ENCODE assay signal across 1 cellular context in genomic region chr2:102059151-102059550, GRCh38.
TF ChIP-seq lines count a peak whose summit lies in the region.

No MANE protein-coding gene starts in this region.

TF ChIP-seq in HepG2, 621 proteins besides CTCF, POLR2A, EP300 and RAD21 (continued from another document and continues in another):
- no peak for TF ChIP-seq KIAA2018 (CRISPR knock-in tag; IDR thresholded peaks at IDR 0.05; ENCODE audit: borderline replicate concordance)
- TF ChIP-seq ZNF510 (CRISPR knock-in tag; IDR thresholded peaks at IDR 0.05; ENCODE audit: low read depth), result 0 out of 2 replicates have a peak, but pooled peaks have one; percentile 52
- TF ChIP-seq IKZF4 (CRISPR knock-in tag; IDR thresholded peaks at IDR 0.05; ENCODE audit: borderline replicate concordance, low read depth, not compliant biosample characterization), result no peak
- TF ChIP-seq NR0B2 (CRISPR knock-in tag; IDR thresholded peaks at IDR 0.05), result no peak
- TF ChIP-seq ATF1 (CRISPR knock-in tag; IDR thresholded peaks at IDR 0.05), result no peak
- TF ChIP-seq, protein P1, sequence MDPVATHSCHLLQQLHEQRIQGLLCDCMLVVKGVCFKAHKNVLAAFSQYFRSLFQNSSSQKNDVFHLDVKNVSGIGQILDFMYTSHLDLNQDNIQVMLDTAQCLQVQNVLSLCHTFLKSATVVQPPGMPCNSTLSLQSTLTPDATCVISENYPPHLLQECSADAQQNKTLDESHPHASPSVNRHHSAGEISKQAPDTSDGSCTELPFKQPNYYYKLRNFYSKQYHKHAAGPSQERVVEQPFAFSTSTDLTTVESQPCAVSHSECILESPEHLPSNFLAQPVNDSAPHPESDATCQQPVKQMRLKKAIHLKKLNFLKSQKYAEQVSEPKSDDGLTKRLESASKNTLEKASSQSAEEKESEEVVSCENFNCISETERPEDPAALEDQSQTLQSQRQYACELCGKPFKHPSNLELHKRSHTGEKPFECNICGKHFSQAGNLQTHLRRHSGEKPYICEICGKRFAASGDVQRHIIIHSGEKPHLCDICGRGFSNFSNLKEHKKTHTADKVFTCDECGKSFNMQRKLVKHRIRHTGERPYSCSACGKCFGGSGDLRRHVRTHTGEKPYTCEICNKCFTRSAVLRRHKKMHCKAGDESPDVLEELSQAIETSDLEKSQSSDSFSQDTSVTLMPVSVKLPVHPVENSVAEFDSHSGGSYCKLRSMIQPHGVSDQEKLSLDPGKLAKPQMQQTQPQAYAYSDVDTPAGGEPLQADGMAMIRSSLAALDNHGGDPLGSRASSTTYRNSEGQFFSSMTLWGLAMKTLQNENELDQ (CRISPR knock-in tag; IDR thresholded peaks at IDR 0.05; ENCODE audit: borderline replicate concordance), result 0 out of 2 replicates have a peak, but pooled peaks have one; percentile 15
- TF ChIP-seq ZNF207 (IDR thresholded peaks at IDR 0.05; ENCODE audit: borderline replicate concordance), result no peak
- TF ChIP-seq, protein P2, sequence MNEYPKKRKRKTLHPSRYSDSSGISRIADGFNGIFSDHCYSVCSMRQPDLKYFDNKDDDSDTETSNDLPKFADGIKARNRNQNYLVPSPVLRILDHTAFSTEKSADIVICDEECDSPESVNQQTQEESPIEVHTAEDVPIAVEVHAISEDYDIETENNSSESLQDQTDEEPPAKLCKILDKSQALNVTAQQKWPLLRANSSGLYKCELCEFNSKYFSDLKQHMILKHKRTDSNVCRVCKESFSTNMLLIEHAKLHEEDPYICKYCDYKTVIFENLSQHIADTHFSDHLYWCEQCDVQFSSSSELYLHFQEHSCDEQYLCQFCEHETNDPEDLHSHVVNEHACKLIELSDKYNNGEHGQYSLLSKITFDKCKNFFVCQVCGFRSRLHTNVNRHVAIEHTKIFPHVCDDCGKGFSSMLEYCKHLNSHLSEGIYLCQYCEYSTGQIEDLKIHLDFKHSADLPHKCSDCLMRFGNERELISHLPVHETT (CRISPR knock-in tag; conservative IDR thresholded peaks at IDR 0.05), result no peak
- no peak for TF ChIP-seq HCFC1 (IDR thresholded peaks at IDR 0.05; ENCODE audit: low read depth, low read length)
- no peak for TF ChIP-seq SRSF1 (optimal IDR thresholded peaks at IDR 0.05; ENCODE audit: low read depth, low read length)
- TF ChIP-seq JDP2 (CRISPR knock-in tag; IDR thresholded peaks at IDR 0.05; ENCODE audit: borderline replicate concordance), result no peak
- no peak for TF ChIP-seq HNRNPUL1 (IDR thresholded peaks at IDR 0.05; ENCODE audit: low read depth, low read length)
- no peak for TF ChIP-seq SIX1 (CRISPR knock-in tag; IDR thresholded peaks at IDR 0.05; ENCODE audit: borderline replicate concordance)
- no peak for TF ChIP-seq MED8 (CRISPR knock-in tag; IDR thresholded peaks at IDR 0.05; ENCODE audit: insufficient replicate concordance)
- TF ChIP-seq, protein P3, sequence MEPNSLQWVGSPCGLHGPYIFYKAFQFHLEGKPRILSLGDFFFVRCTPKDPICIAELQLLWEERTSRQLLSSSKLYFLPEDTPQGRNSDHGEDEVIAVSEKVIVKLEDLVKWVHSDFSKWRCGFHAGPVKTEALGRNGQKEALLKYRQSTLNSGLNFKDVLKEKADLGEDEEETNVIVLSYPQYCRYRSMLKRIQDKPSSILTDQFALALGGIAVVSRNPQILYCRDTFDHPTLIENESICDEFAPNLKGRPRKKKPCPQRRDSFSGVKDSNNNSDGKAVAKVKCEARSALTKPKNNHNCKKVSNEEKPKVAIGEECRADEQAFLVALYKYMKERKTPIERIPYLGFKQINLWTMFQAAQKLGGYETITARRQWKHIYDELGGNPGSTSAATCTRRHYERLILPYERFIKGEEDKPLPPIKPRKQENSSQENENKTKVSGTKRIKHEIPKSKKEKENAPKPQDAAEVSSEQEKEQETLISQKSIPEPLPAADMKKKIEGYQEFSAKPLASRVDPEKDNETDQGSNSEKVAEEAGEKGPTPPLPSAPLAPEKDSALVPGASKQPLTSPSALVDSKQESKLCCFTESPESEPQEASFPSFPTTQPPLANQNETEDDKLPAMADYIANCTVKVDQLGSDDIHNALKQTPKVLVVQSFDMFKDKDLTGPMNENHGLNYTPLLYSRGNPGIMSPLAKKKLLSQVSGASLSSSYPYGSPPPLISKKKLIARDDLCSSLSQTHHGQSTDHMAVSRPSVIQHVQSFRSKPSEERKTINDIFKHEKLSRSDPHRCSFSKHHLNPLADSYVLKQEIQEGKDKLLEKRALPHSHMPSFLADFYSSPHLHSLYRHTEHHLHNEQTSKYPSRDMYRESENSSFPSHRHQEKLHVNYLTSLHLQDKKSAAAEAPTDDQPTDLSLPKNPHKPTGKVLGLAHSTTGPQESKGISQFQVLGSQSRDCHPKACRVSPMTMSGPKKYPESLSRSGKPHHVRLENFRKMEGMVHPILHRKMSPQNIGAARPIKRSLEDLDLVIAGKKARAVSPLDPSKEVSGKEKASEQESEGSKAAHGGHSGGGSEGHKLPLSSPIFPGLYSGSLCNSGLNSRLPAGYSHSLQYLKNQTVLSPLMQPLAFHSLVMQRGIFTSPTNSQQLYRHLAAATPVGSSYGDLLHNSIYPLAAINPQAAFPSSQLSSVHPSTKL (CRISPR knock-in tag; IDR thresholded peaks at IDR 0.05), result peak; percentile 43; the same call in 1 of the 2 replicates
- TF ChIP-seq PLRG1 (conservative IDR thresholded peaks at IDR 0.05), result no peak
- no peak for TF ChIP-seq ZFP36L2 (CRISPR knock-in tag; IDR thresholded peaks at IDR 0.05)
- TF ChIP-seq RBFOX2 (IDR thresholded peaks at IDR 0.05; ENCODE audit: low read depth, low read length), result peak; percentile 71; the same call in 1 of the 2 replicates
- TF ChIP-seq RXRB (CRISPR knock-in tag; IDR thresholded peaks at IDR 0.05; ENCODE audit: borderline replicate concordance), result no peak
- no peak for TF ChIP-seq SOX13 (IDR thresholded peaks at IDR 0.05)
- TF ChIP-seq SOX13 (CRISPR knock-in tag; conservative IDR thresholded peaks at IDR 0.05 in 1 of 2, IDR thresholded peaks at IDR 0.05 in 1 of 2), result peak in 1 of 2 experiments; percentile 64; a peak in 1 of 4 replicates
- 0 out of 2 replicates have a peak, but pooled peaks have one; percentile 42 for TF ChIP-seq ISL2 (CRISPR knock-in tag; IDR thresholded peaks at IDR 0.05)
- TF ChIP-seq ZBTB3 (CRISPR knock-in tag; IDR thresholded peaks at IDR 0.05; ENCODE audit: borderline replicate concordance, low read depth), result no peak
- no peak for TF ChIP-seq ZNF383 (CRISPR knock-in tag; IDR thresholded peaks at IDR 0.05; ENCODE audit: borderline replicate concordance)
- TF ChIP-seq ZNF749 (CRISPR knock-in tag; IDR thresholded peaks at IDR 0.05; ENCODE audit: borderline replicate concordance), result 0 out of 2 replicates have a peak, but pooled peaks have one; percentile 6
- TF ChIP-seq LCORL (IDR thresholded peaks at IDR 0.05), result no peak
- no peak for TF ChIP-seq LCORL (CRISPR knock-in tag; IDR thresholded peaks at IDR 0.05)
- no peak for TF ChIP-seq ZNF343 (CRISPR knock-in tag; IDR thresholded peaks at IDR 0.05)
- TF ChIP-seq ZMYM4 (CRISPR knock-in tag; IDR thresholded peaks at IDR 0.05), result no peak
- no peak for TF ChIP-seq U2AF1 (optimal IDR thresholded peaks at IDR 0.05; ENCODE audit: low read depth, low read length)
- TF ChIP-seq CEBPB (IDR thresholded peaks at IDR 0.05; ENCODE audit: borderline replicate concordance, low read depth, low read length), result peak; percentile 49; the same call in 1 of the 2 replicates
- no peak for TF ChIP-seq ZNF235 (CRISPR knock-in tag; IDR thresholded peaks at IDR 0.05; ENCODE audit: borderline replicate concordance)
- no peak for TF ChIP-seq REL (CRISPR knock-in tag; conservative IDR thresholded peaks at IDR 0.05)
- TF ChIP-seq ZKSCAN5 (CRISPR knock-in tag; IDR thresholded peaks at IDR 0.05), result no peak
- TF ChIP-seq ZNF512 (CRISPR knock-in tag; IDR thresholded peaks at IDR 0.05), result no peak
- TF ChIP-seq CENPBD1 (CRISPR knock-in tag; IDR thresholded peaks at IDR 0.05; ENCODE audit: borderline replicate concordance, low read depth), result no peak
- TF ChIP-seq ZBTB7A (CRISPR knock-in tag; IDR thresholded peaks at IDR 0.05), result no peak
- TF ChIP-seq ZNF549 (CRISPR knock-in tag; IDR thresholded peaks at IDR 0.05), result no peak
- no peak for TF ChIP-seq ZNF552 (CRISPR knock-in tag; IDR thresholded peaks at IDR 0.05; ENCODE audit: borderline replicate concordance)
- no peak for TF ChIP-seq ZNF136 (CRISPR knock-in tag; IDR thresholded peaks at IDR 0.05; ENCODE audit: low read depth)
- TF ChIP-seq RBAK (CRISPR knock-in tag; IDR thresholded peaks at IDR 0.05), result no peak
- TF ChIP-seq ZNF850 (CRISPR knock-in tag; conservative IDR thresholded peaks at IDR 0.05), result no peak
- no peak for TF ChIP-seq TOPORS (CRISPR knock-in tag; IDR thresholded peaks at IDR 0.05)
